14 cellular contexts compared by ENCODE assay signal in genomic region chr3:193787496-193787870, GRCh38.
A peak's percentile ranks its signal among the peaks of the same experiment; 100 is the strongest.
DNase-seq lines count a peak whose midpoint lies in the region; TF ChIP-seq lines count a peak whose summit lies in the region.
"Had no signal": no experiment of that assay in that cellular context is flagged by ENCODE, and none has a peak within 500 bp of the region (broad histone marks: within the 10 kb centered on the region; RNA-seq: fewer than 3 reads in every experiment).

No MANE protein-coding gene starts in this region.

- no peak for DNase-seq in Caco-2
- no peak for DNase-seq in mesenchymal stem cell
- no peak for DNase-seq in trophoblast cell
- no peak for DNase-seq in anterior cingulate cortex (lab: John Stamatoyannopoulos, UW)
- no peak for DNase-seq in islet precursor cell
- no peak for DNase-seq in stimulated activated CD4-positive, alpha-beta T cell treated with anti-CD3 and anti-CD28 coated beads, Interleukin-4, amount 100 ng/mL, for 4 hours
- DNase-seq in HUDEP-2 (lab: John Stamatoyannopoulos, UW; ENCODE audit: unreplicated experiment in 76 of 76) = no peak
- DNase-seq: CD4-positive, alpha-beta memory T cell; DND-41; GOT3 had no signal

- H3K4ac ChIP-seq in mesenchymal stem cell (ENCODE audit: low read depth in 1 of 2, low read length in 2 of 2) (peak overlapping the region in 1 of 2 experiments; percentile 54), trophoblast cell (ENCODE audit: low read depth, low read length) (no peak overlapping the region)

- H3K18ac ChIP-seq in mesenchymal stem cell (ENCODE audit: low read depth in 1 of 2, low read length in 2 of 2) (peak overlapping the region; percentile 27 to 50), trophoblast cell (ENCODE audit: low read length) (no peak overlapping the region)

- H2BK120ac ChIP-seq in mesenchymal stem cell (ENCODE audit: low read depth, low read length) (no peak overlapping the region), trophoblast cell (ENCODE audit: insufficient read depth, low read length, poor library complexity) (no peak overlapping the region)

- H2AK5ac ChIP-seq in mesenchymal stem cell (ENCODE audit: low read length, severe bottlenecking) = peak overlapping the region; percentile 4
- H2AK5ac ChIP-seq in trophoblast cell (ENCODE audit: low read length) = peak overlapping the region; percentile 1

- H3K4me1 Mint-ChIP-seq in Caco-2 (ENCODE audit: low read depth, unreplicated experiment) = peaks cover 57% of the 10 kb centered on the region
- H3K4me1 Mint-ChIP-seq: CD4-positive, alpha-beta memory T cell had no signal

- H3K14ac ChIP-seq in mesenchymal stem cell (ENCODE audit: low read length in 2 of 2) (no peak overlapping the region), trophoblast cell (ENCODE audit: low read length) (peak overlapping the region; percentile 21)

- intact Hi-C loops in Caco-2 (cut with micrococcal nuclease; ENCODE audit: unreplicated experiment) = loop anchor here (10.0 kb wide), 1 partner anchor 187 kb away; no protein-coding TSS in a partner anchor

- POLR2A ChIA-PET in Caco-2 (lab: Charles Lee) = no interaction called here

- H2BK12ac ChIP-seq in mesenchymal stem cell (ENCODE audit: low read length in 2 of 2) (peak overlapping the region; percentile 30 to 92), trophoblast cell (ENCODE audit: low read length) (peak overlapping the region; percentile 30)

- H3K9me3 Mint-ChIP-seq in Caco-2 (ENCODE audit: unreplicated experiment) = peaks cover 8% of the 10 kb centered on the region
- H3K9me3 Mint-ChIP-seq: CD14-positive monocyte; CD4-positive, alpha-beta memory T cell had no signal

- no peak overlapping the region for H2BK15ac ChIP-seq in mesenchymal stem cell (ENCODE audit: low read depth, poor library complexity, severe bottlenecking)

- peak overlapping the region; percentile 61 for H3K27ac Mint-ChIP-seq in Caco-2 (ENCODE audit: unreplicated experiment)
- H3K27ac Mint-ChIP-seq: CD14-positive monocyte; CD4-positive, alpha-beta memory T cell had no signal

- H2BK5ac ChIP-seq in mesenchymal stem cell (ENCODE audit: low read depth, low read length, poor library complexity, severe bottlenecking) (no peak overlapping the region), trophoblast cell (ENCODE audit: low read depth, low read length, poor library complexity) (no peak overlapping the region)

- H3K27me3 Mint-ChIP-seq in Caco-2 (ENCODE audit: insufficient read depth, unreplicated experiment) = no peaks in the 10 kb centered on the region

- H4K8ac ChIP-seq in mesenchymal stem cell (ENCODE audit: low read length) = peak overlapping the region; percentile 43
- H4K8ac ChIP-seq in trophoblast cell (ENCODE audit: low read depth, low read length) = no peak overlapping the region

- H3K4me3 ChIP-seq in Caco-2 (ENCODE audit: low read depth, low read length) (no peak overlapping the region), mesenchymal stem cell (ENCODE audit: insufficient read depth in 1 of 2, low read depth in 1 of 2, low read length in 2 of 2) (no peak overlapping the region), trophoblast cell (ENCODE audit: low read depth, low read length) (no peak overlapping the region)
- H3K4me3 ChIP-seq: GM12878 had no signal

- no peak overlapping the region for H4K12ac ChIP-seq in trophoblast cell (ENCODE audit: low read depth, low read length)

- H3K36me3 ChIP-seq in Caco-2 (ENCODE audit: control insufficient read depth, insufficient read depth, low read length) = no peaks in the 10 kb centered on the region
- H3K36me3 ChIP-seq in mesenchymal stem cell (ENCODE audit: control insufficient read depth in 1 of 2, insufficient read depth in 2 of 2, low read depth in 1 of 2, low read length in 2 of 2) = no peaks in the 10 kb centered on the region
- H3K36me3 ChIP-seq in trophoblast cell (ENCODE audit: control insufficient read depth in 1 of 2, insufficient read depth in 2 of 2, low read length in 2 of 2) = no peaks in the 10 kb centered on the region

- H2AFZ ChIP-seq in mesenchymal stem cell (ENCODE audit: low read depth, low read length) (no peak overlapping the region), trophoblast cell (ENCODE audit: insufficient read depth, low read length, poor library complexity) (no peak overlapping the region)

- peaks cover 4% of the 10 kb centered on the region for H3K36me3 Mint-ChIP-seq in Caco-2 (ENCODE audit: insufficient read depth, unreplicated experiment)
- H3K36me3 Mint-ChIP-seq: CD14-positive monocyte; CD4-positive, alpha-beta memory T cell had no signal

- H3K79me2 ChIP-seq in trophoblast cell (ENCODE audit: control insufficient read depth, insufficient read depth, low read length, poor library complexity) = no peaks in the 10 kb centered on the region

- CTCF ChIA-PET in Caco-2 (lab: Charles Lee) = no interaction called here

- no peak for TF ChIP-seq CTCF in Caco-2 (IDR thresholded peaks at IDR 0.05; ENCODE audit: insufficient read depth in 1 of 2, low read depth in 1 of 2, low read length in 1 of 2, severe bottlenecking in 1 of 2, unreplicated experiment in 1 of 2)
- TF ChIP-seq CTCF in VCaP (conservative IDR thresholded peaks at IDR 0.05) = no peak

- H3K27me3 ChIP-seq in Caco-2 (replicated peaks; ENCODE audit: control insufficient read depth, insufficient read depth, low read length) (no peaks in the 10 kb centered on the region), mesenchymal stem cell (ENCODE audit: control insufficient read depth in 1 of 2, insufficient read depth in 1 of 2, low read length in 2 of 2) (peaks cover 42 to 85% of the 10 kb centered on the region in 2 experiments), trophoblast cell (ENCODE audit: insufficient read depth, low read length) (no peaks in the 10 kb centered on the region)

- H3K23ac ChIP-seq in mesenchymal stem cell (ENCODE audit: low read length in 2 of 2) (peak overlapping the region in 1 of 2 experiments; percentile 64), trophoblast cell (ENCODE audit: low read length) (no peak overlapping the region)

- H3K9me3 ChIP-seq in Caco-2 (no peaks in the 10 kb centered on the region), mesenchymal stem cell (ENCODE audit: control insufficient read depth, low read length) (no peaks in the 10 kb centered on the region), trophoblast cell (ENCODE audit: insufficient read depth, low read depth, low read length) (no peaks in the 10 kb centered on the region)

- no peak overlapping the region for H3K4me3 Mint-ChIP-seq in Caco-2 (ENCODE audit: unreplicated experiment)
- H3K4me3 Mint-ChIP-seq: CD14-positive monocyte; CD4-positive, alpha-beta memory T cell; H9 had no signal

- no peaks in the 10 kb centered on the region for H3K79me1 ChIP-seq in mesenchymal stem cell (replicated peaks; ENCODE audit: low read length, poor library complexity, severe bottlenecking)
- H3K79me1 ChIP-seq in trophoblast cell (ENCODE audit: low read length) = peaks cover 31% of the 10 kb centered on the region

- H3K9ac ChIP-seq in mesenchymal stem cell (ENCODE audit: low read length) (no peak overlapping the region), trophoblast cell (ENCODE audit: low read length) (no peak overlapping the region)

- H3K4me1 ChIP-seq in Caco-2 = peaks cover 66% of the 10 kb centered on the region
- H3K4me1 ChIP-seq in mesenchymal stem cell (ENCODE audit: control insufficient read depth, insufficient read depth, low read depth, low read length) = peaks cover 20% of the 10 kb centered on the region
- peaks cover 30 to 52% of the 10 kb centered on the region in 2 experiments for H3K4me1 ChIP-seq in trophoblast cell (ENCODE audit: control insufficient read depth in 1 of 2, insufficient read depth in 2 of 2, low read length in 2 of 2)

- H4K91ac ChIP-seq in mesenchymal stem cell (ENCODE audit: low read length) (no peak overlapping the region), trophoblast cell (ENCODE audit: low read depth, low read length) (peak overlapping the region; percentile 34)

- 87% methylated on average over 11 of the region's 12 CpGs for WGBS in mesenchymal stem cell
- no CpG with 5 or more reads among the region's 12 CpGs for WGBS in trophoblast cell (ENCODE audit: extremely low coverage, insufficient coverage, insufficient read length)

- H3K27ac ChIP-seq in VCaP = peak overlapping the region; percentile 38; the same call in 1 of the 2 replicates
- no peak overlapping the region for H3K27ac ChIP-seq in mesenchymal stem cell (ENCODE audit: low read length, poor library complexity, severe bottlenecking)
- no peak overlapping the region for H3K27ac ChIP-seq in trophoblast cell (ENCODE audit: low read depth, low read length)

- no TSS peak for BruUV-seq in Caco-2 (replicated peaks; lab: Mats Ljungman, UMichigan)

- H3K4me2 ChIP-seq in mesenchymal stem cell (ENCODE audit: low read length, poor library complexity, severe bottlenecking) = no peak overlapping the region
- H3K4me2 ChIP-seq in trophoblast cell (ENCODE audit: low read length) = no peak overlapping the region
